Comparison of ENCODE assay signal across 8 cellular contexts in genomic region chr13:101144808-101145419, GRCh38.
DNase-seq lines count a peak whose midpoint lies in the region; ATAC-seq and TF ChIP-seq lines count a peak whose summit lies in the region.

No MANE protein-coding gene starts in this region.

- H3K9me3 Mint-ChIP-seq in activated CD8-positive, alpha-beta memory T cell treated with anti-CD3 and anti-CD28 coated beads, Interleukin-2, amount 10 ng/mL, durations not matched to agents 7 days and 5 days (ENCODE audit: low read depth), result no peaks in the 10 kb centered on the region

- no peak overlapping the region for H3K27ac Mint-ChIP-seq in activated CD8-positive, alpha-beta memory T cell treated with anti-CD3 and anti-CD28 coated beads, Interleukin-2, amount 10 ng/mL, durations not matched to agents 7 days and 5 days

- H4K20me1 ChIP-seq in DND-41 (ENCODE audit: insufficient read depth, low read length), result no peaks in the 10 kb centered on the region

- peak; percentile 78 for TF ChIP-seq CTCF in DND-41 (IDR thresholded peaks at IDR 0.05; ENCODE audit: borderline replicate concordance, extremely low read depth, low read length, poor library complexity, severe bottlenecking)
- TF ChIP-seq CTCF in NB4 (IDR thresholded peaks at IDR 0.05; ENCODE audit: low read depth, low read length), result peak; percentile 43
- TF ChIP-seq CTCF in foreskin fibroblast (IDR thresholded peaks at IDR 0.05; ENCODE audit: low read depth, low read length), result peak; percentile 27
- peak; percentile 57 for TF ChIP-seq CTCF in retinal pigment epithelial cell (conservative IDR thresholded peaks at IDR 0.05; ENCODE audit: low read depth, low read length)

- peak; percentile 78 for ATAC-seq in DND-41 (ENCODE audit: insufficient read depth, low read depth)
- ATAC-seq in activated CD8-positive, alpha-beta memory T cell treated with anti-CD3 and anti-CD28 coated beads, Interleukin-2, amount 10 ng/mL, durations not matched to agents 7 days and 5 days, result no peak

- in situ Hi-C loops in HAP-1 (cut with MboI; ENCODE audit: low sequenced_read_pairs), result loop anchor here (25.0 kb wide), 1 partner anchor 1417 kb away; no protein-coding TSS in a partner anchor

- H3K36me3 Mint-ChIP-seq in activated CD8-positive, alpha-beta memory T cell treated with anti-CD3 and anti-CD28 coated beads, Interleukin-2, amount 10 ng/mL, durations not matched to agents 7 days and 5 days, result no peaks in the 10 kb centered on the region

- H3K4me2 ChIP-seq in DND-41 (ENCODE audit: insufficient read depth, low read length), result no peak overlapping the region

- peak; percentile 57 for DNase-seq in A172 (ENCODE audit: low spot score)
- peak; percentile 25 for DNase-seq in DND-41
- peak; percentile 33 to 66 for DNase-seq in HAP-1 (ENCODE audit: low spot score in 2 of 2)
- peak; percentile 70 for DNase-seq in NB4 (ENCODE audit: low read depth)
- DNase-seq in SW480 (ENCODE audit: low spot score), result peak; percentile 56
- DNase-seq in foreskin fibroblast, result peak; percentile 29 to 79
- no peak for DNase-seq in retinal pigment epithelial cell (ENCODE audit: low read depth)
- DNase-seq in activated CD8-positive, alpha-beta memory T cell treated with anti-CD3 and anti-CD28 coated beads, Interleukin-2, amount 10 ng/mL, durations not matched to agents 7 days and 5 days, result no peak

- H3K4me3 ChIP-seq in DND-41 (ENCODE audit: low read depth in 1 of 2, low read length in 2 of 2) (no peak overlapping the region), HAP-1 (no peak overlapping the region), NB4 (ENCODE audit: low read depth, low read length) (no peak overlapping the region), foreskin fibroblast (ENCODE audit: low read depth in 1 of 2, low read length in 2 of 2) (no peak overlapping the region), retinal pigment epithelial cell (ENCODE audit: low read length) (no peak overlapping the region)

- TF ChIP-seq POLR2A in NB4 (IDR thresholded peaks at IDR 0.05; ENCODE audit: extremely low read depth, insufficient read length), result no peak

- H3K27me3 ChIP-seq in DND-41 (ENCODE audit: insufficient read depth, low read length, poor library complexity), result peaks cover 3% of the 10 kb centered on the region
- H3K27me3 ChIP-seq in HAP-1 (ENCODE audit: low read depth), result peaks cover 11% of the 10 kb centered on the region

- H3K9me3 ChIP-seq in DND-41 (ENCODE audit: insufficient read depth, low read length, severe bottlenecking) (no peaks in the 10 kb centered on the region), HAP-1 (no peaks in the 10 kb centered on the region)

- CTCF ChIA-PET in activated CD8-positive, alpha-beta memory T cell treated with anti-CD3 and anti-CD28 coated beads, Interleukin-2, amount 10 ng/mL, durations not matched to agents 7 days and 5 days (lab: Charles Lee), result interaction anchor here (0.9 to 2.4 kb wide), 15 partner anchors 10 to 1411 kb away, joined by 3 to 10 read pairs (median 3); no protein-coding TSS in a partner anchor

- H3K4me1 ChIP-seq in DND-41 (ENCODE audit: insufficient read depth, low read length) (no peaks in the 10 kb centered on the region), HAP-1 (no peaks in the 10 kb centered on the region)

- peaks cover 35% of the 10 kb centered on the region for H3K27me3 Mint-ChIP-seq in activated CD8-positive, alpha-beta memory T cell treated with anti-CD3 and anti-CD28 coated beads, Interleukin-2, amount 10 ng/mL, durations not matched to agents 7 days and 5 days

- H3K36me3 ChIP-seq in DND-41 (ENCODE audit: insufficient read depth, low read length) (no peaks in the 10 kb centered on the region), HAP-1 (replicated peaks) (no peaks in the 10 kb centered on the region)

- H3K4me3 Mint-ChIP-seq in activated CD8-positive, alpha-beta memory T cell treated with anti-CD3 and anti-CD28 coated beads, Interleukin-2, amount 10 ng/mL, durations not matched to agents 7 days and 5 days, result no peak overlapping the region

- no peak overlapping the region for H2AFZ ChIP-seq in DND-41 (ENCODE audit: low read depth, low read length)

- H3K27ac ChIP-seq in DND-41 (ENCODE audit: low read length), result no peak overlapping the region

- H3K79me2 ChIP-seq in DND-41 (ENCODE audit: insufficient read depth, low read length), result no peaks in the 10 kb centered on the region

- no peaks in the 10 kb centered on the region for H3K4me1 Mint-ChIP-seq in activated CD8-positive, alpha-beta memory T cell treated with anti-CD3 and anti-CD28 coated beads, Interleukin-2, amount 10 ng/mL, durations not matched to agents 7 days and 5 days

- H3K9ac ChIP-seq in DND-41 (ENCODE audit: low read depth, low read length), result no peak overlapping the region

Comparison
In these comparisons a context has a peak if more than half of its experiments do, and no peak if none do; other contexts are left out.
1. DNase-seq: peak in A172 (single experiment), DND-41 (single experiment), HAP-1 (2 of 2), NB4 (single experiment), SW480 (single experiment) and foreskin fibroblast (2 of 2); none in retinal pigment epithelial cell (single experiment) and activated CD8-positive, alpha-beta memory T cell treated with anti-CD3 and anti-CD28 coated beads, Interleukin-2, amount 10 ng/mL, durations not matched to agents 7 days and 5 days (single experiment).
2. CTCF ChIP-seq: peak in every context shown above with its lines; median percentile 78 in DND-41; 57 in retinal pigment epithelial cell; 43 in NB4; 27 in foreskin fibroblast.